25 cellular contexts compared by ENCODE assay signal in the genomic region with DNA sequence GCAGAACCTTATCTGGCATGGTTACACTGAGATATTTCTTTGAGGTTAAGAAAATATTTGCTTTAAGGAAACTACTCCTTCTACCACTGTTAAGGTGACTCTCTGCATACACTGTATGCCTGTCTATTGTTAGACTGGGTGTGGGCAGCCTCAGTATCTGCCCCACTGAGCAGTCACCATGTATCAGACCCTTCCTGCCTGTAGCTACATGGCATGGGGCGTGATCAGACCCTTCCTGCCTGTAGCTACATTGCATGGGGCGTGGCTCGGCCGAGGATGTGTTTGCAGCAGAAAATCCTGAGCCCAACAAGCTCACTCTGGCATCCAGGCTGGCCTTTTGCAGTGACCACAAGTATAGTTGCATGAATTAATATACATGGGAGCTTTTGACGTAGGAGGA.
"Had no signal": no experiment of that assay in that cellular context is flagged by ENCODE, and none has a peak within 500 bp of the region (broad histone marks: within the 10 kb centered on the region; RNA-seq: fewer than 3 reads in every experiment).

No MANE protein-coding gene starts in this region.

- FAIRE-seq: endothelial cell of umbilical vein, frontal cortex, keratinocyte, pancreas, small intestine had no signal

- H3K9me3 Mint-ChIP-seq: stimulated activated naive CD8-positive, alpha-beta T cell treated with anti-CD3 and anti-CD28 coated beads, Interleukin-15, Interleukin-2, amounts not matched to agents 100 ng/mL and 50 ng/mL, for 24 hours had no signal

- H3K4me1 Mint-ChIP-seq: naive thymus-derived CD8-positive, alpha-beta T cell; stimulated activated naive B cell treated with anti-CD40 and anti-IgM and Interleukin-4, amounts not matched to agents 10 μg/mL and 1 μg/mL and 100 μg/mL, for 72 hours had no signal

- H3K9me3 ChIP-seq: pancreas, right lobe of liver, thoracic aorta, tibial nerve, upper lobe of left lung, uterus had no signal

- H3K36me3 Mint-ChIP-seq: naive thymus-derived CD8-positive, alpha-beta T cell; stimulated activated naive B cell treated with anti-CD40 and anti-IgM and Interleukin-4, amounts not matched to agents 10 μg/mL and 1 μg/mL and 100 μg/mL, for 72 hours had no signal

- H3K36me3 ChIP-seq: pancreas, right lobe of liver, thoracic aorta, tibial nerve, upper lobe of left lung, uterus had no signal

- H3K4me3 ChIP-seq: coronary artery, lung, pancreas, right lobe of liver, thoracic aorta, tibial nerve, upper lobe of left lung, uterus had no signal

- H3K27me3 Mint-ChIP-seq: stimulated activated naive B cell treated with anti-CD40 and anti-IgM and Interleukin-4, amounts not matched to agents 10 μg/mL and 1 μg/mL and 100 μg/mL, for 72 hours had no signal

- H3K27ac ChIP-seq: coronary artery, pancreas, right lobe of liver, thoracic aorta, tibial nerve, upper lobe of left lung, uterus had no signal

- H3K27ac Mint-ChIP-seq: naive thymus-derived CD8-positive, alpha-beta T cell; stimulated activated naive B cell treated with anti-CD40 and anti-IgM and Interleukin-4, amounts not matched to agents 10 μg/mL and 1 μg/mL and 100 μg/mL, for 72 hours; stimulated activated naive CD8-positive, alpha-beta T cell treated with anti-CD3 and anti-CD28 coated beads, Interleukin-15, Interleukin-2, amounts not matched to agents 100 ng/mL and 50 ng/mL, for 24 hours had no signal

- H3K4me1 ChIP-seq: pancreas, right lobe of liver, tibial nerve, upper lobe of left lung, uterus had no signal

- H3K4me3 Mint-ChIP-seq: naive thymus-derived CD8-positive, alpha-beta T cell; stimulated activated naive B cell treated with anti-CD40 and anti-IgM and Interleukin-4, amounts not matched to agents 10 μg/mL and 1 μg/mL and 100 μg/mL, for 72 hours; stimulated activated naive CD8-positive, alpha-beta T cell treated with anti-CD3 and anti-CD28 coated beads, Interleukin-15, Interleukin-2, amounts not matched to agents 100 ng/mL and 50 ng/mL, for 24 hours had no signal

- ATAC-seq: left lobe of liver; naive thymus-derived CD8-positive, alpha-beta T cell; pancreas; right lobe of liver; stimulated activated naive B cell treated with anti-CD40 and anti-IgM and Interleukin-4, amounts not matched to agents 10 μg/mL and 1 μg/mL and 100 μg/mL, for 72 hours had no signal

- DNase-seq: dermis blood vessel endothelial cell; effector memory CD4-positive, alpha-beta T cell; erythroblast; hypothalamus; mesendoderm; naive thymus-derived CD8-positive, alpha-beta T cell; occipital lobe; pancreas; retina; right lobe of liver; small intestine; stimulated activated CD4-positive, alpha-beta T cell treated with anti-CD3 and anti-CD28 coated beads, Interleukin-15, amount 100 ng/mL, for 24 hours; stimulated activated CD4-positive, alpha-beta T cell treated with anti-CD3 and anti-CD28 coated beads, Interleukin-2, amount 100 ng/mL, for 48 hours; stimulated activated naive B cell treated with anti-CD40 and anti-IgM and Interleukin-4, amounts not matched to agents 10 μg/mL and 1 μg/mL and 100 μg/mL, for 72 hours; upper lobe of left lung; uterus had no signal

- H3K27me3 ChIP-seq: right lobe of liver, tibial nerve, upper lobe of left lung, uterus had no signal
